Comparison of ENCODE assay signal across 11 cellular contexts in genomic region chr3:13543251-13543650, GRCh38. TPM values are rescaled to one million over a fixed set of nuclear protein-coding genes. Genes with fewer than 3 reads are reported as not detected.
DNase-seq lines count a peak whose midpoint lies in the region; ATAC-seq, FAIRE-seq and TF ChIP-seq lines count a peak whose summit lies in the region.
"Had no signal": no experiment of that assay in that cellular context is flagged by ENCODE, and none has a peak within 500 bp of the region (broad histone marks: within the 10 kb centered on the region; RNA-seq: fewer than 3 reads in every experiment).

No MANE protein-coding gene starts in this region.

- POLR2A ChIA-PET in A549 (lab: Yijun Ruan, JAX), result no interaction called here

- H3K4me3 ChIP-seq in A549 (no peak overlapping the region), fibroblast of lung (replicated peaks in 1 of 4; ENCODE audit: control extremely low read depth in 1 of 4, insufficient read depth in 1 of 4, low read depth in 3 of 4, low read length in 4 of 4) (no peak overlapping the region)

- peaks cover 19% of the 10 kb centered on the region for H3K4me1 Mint-ChIP-seq in activated CD4-positive, alpha-beta T cell treated with anti-CD3 and anti-CD28 coated beads, Interleukin-2, amount 10 ng/mL, durations not matched to agents 24 days and 14 days

- DNase-seq in A549 (ENCODE audit: low read depth in 1 of 2, low spot score in 1 of 2) (peak; percentile 67 to 69), NCI-H226 (peak; percentile 98), fibroblast of lung (ENCODE audit: low read depth in 2 of 2) (peak; percentile 94 to 95), omental fat pad (ENCODE audit: low spot score) (peak; percentile 60), SHP77 (lab: John Stamatoyannopoulos, UW) (no peak), inferior parietal cortex (ENCODE audit: extremely low spot score) (no peak), hippocampal formation (lab: John Stamatoyannopoulos, UW) (no peak)
- no peak for DNase-seq in activated CD4-positive, alpha-beta T cell treated with anti-CD3 and anti-CD28 coated beads, Interleukin-2, amount 10 ng/mL, durations not matched to agents 24 days and 14 days
- DNase-seq: activated T-cell treated with anti-CD3 and anti-CD28 coated beads, Interleukin-2, amount 50 U/mL, for 48 hours; effector memory CD4-positive, alpha-beta T cell had no signal

- H3K36me3 Mint-ChIP-seq in activated CD4-positive, alpha-beta T cell treated with anti-CD3 and anti-CD28 coated beads, Interleukin-2, amount 10 ng/mL, durations not matched to agents 24 days and 14 days (ENCODE audit: low read depth), result no peaks in the 10 kb centered on the region

- TF ChIP-seq CTCF in A549 (IDR thresholded peaks at IDR 0.05) (no peak), fibroblast of lung (conservative IDR thresholded peaks at IDR 0.05 in 1 of 2, IDR thresholded peaks at IDR 0.05 in 1 of 2; ENCODE audit: low read depth in 1 of 2, low read length in 2 of 2) (no peak), omental fat pad (IDR thresholded peaks at IDR 0.05) (no peak)

- 16% methylated on average over 5 of the region's 5 CpGs for WGBS in A549 (ENCODE audit: missing lambda C conversion rate)

- no peaks in the 10 kb centered on the region for H3K9me3 Mint-ChIP-seq in activated CD4-positive, alpha-beta T cell treated with anti-CD3 and anti-CD28 coated beads, Interleukin-2, amount 10 ng/mL, durations not matched to agents 24 days and 14 days

- no peak for FAIRE-seq in A549 (lab: Jason Lieb, UNC)

- H3K9me3 ChIP-seq in A549, result peaks cover 11% of the 10 kb centered on the region; the same call in 2 of the 3 replicates
- no peaks in the 10 kb centered on the region for H3K9me3 ChIP-seq in fibroblast of lung (ENCODE audit: control insufficient read depth, insufficient read depth, low read depth, low read length)

- TF ChIP-seq POLR2A in A549 (IDR thresholded peaks at IDR 0.05; ENCODE audit: low read length), result no peak

- peaks cover 36% of the 10 kb centered on the region for H3K27me3 Mint-ChIP-seq in activated CD4-positive, alpha-beta T cell treated with anti-CD3 and anti-CD28 coated beads, Interleukin-2, amount 10 ng/mL, durations not matched to agents 24 days and 14 days

- no peak for TF ChIP-seq EP300 in A549 (IDR thresholded peaks at IDR 0.05)

- H3K27ac ChIP-seq in A549, result peak overlapping the region; percentile 72 to 86
- H3K27ac ChIP-seq in fibroblast of lung (ENCODE audit: insufficient read depth, low read length), result peak overlapping the region; percentile 52

- H4K20me1 ChIP-seq in fibroblast of lung (ENCODE audit: control insufficient read depth, extremely low read depth, insufficient read depth, low read length), result no peaks in the 10 kb centered on the region

- peak; percentile 68 to 79; a peak in 5 of 6 replicates for ATAC-seq in A549
- ATAC-seq in omental fat pad (ENCODE audit: low FRiP score), result peak; percentile 82

- H3K36me3 ChIP-seq in fibroblast of lung (ENCODE audit: control insufficient read depth, insufficient read depth, low read length), result no peaks in the 10 kb centered on the region

- TF ChIP-seq RAD21 in A549 (conservative IDR thresholded peaks at IDR 0.05 in 1 of 2, IDR thresholded peaks at IDR 0.05 in 1 of 2), result no peak

- H3K27me3 ChIP-seq in fibroblast of lung (ENCODE audit: control insufficient read depth, insufficient read depth, low read length), result no peaks in the 10 kb centered on the region

- no peak overlapping the region for H3K4me3 Mint-ChIP-seq in activated CD4-positive, alpha-beta T cell treated with anti-CD3 and anti-CD28 coated beads, Interleukin-2, amount 10 ng/mL, durations not matched to agents 24 days and 14 days
- H3K4me3 Mint-ChIP-seq: T-helper 1 cell treated with Interleukin-12 subunit alpha and Interleukin-12 subunit beta and Interleukin-4 antibody, amounts not matched to agents 30 μg/mL and 1 μg/mL, for 36 hours had no signal

- intact Hi-C loops in activated CD4-positive, alpha-beta T cell treated with anti-CD3 and anti-CD28 coated beads, Interleukin-2, amount 10 ng/mL, durations not matched to agents 24 days and 14 days (cut with micrococcal nuclease), result no loop called here

- H3K79me2 ChIP-seq in fibroblast of lung (ENCODE audit: control insufficient read depth, insufficient read depth, low read length), result no peaks in the 10 kb centered on the region

- H2AFZ ChIP-seq in fibroblast of lung (ENCODE audit: low read length), result no peak overlapping the region

- no peak overlapping the region for H3K27ac Mint-ChIP-seq in activated CD4-positive, alpha-beta T cell treated with anti-CD3 and anti-CD28 coated beads, Interleukin-2, amount 10 ng/mL, durations not matched to agents 24 days and 14 days
- H3K27ac Mint-ChIP-seq: T-helper 1 cell treated with Interleukin-12 subunit alpha and Interleukin-12 subunit beta and Interleukin-4 antibody, amounts not matched to agents 30 μg/mL and 1 μg/mL, for 36 hours had no signal

- CTCF ChIA-PET in A549 (lab: Yijun Ruan, JAX), result interaction anchor here (1.4 to 2.5 kb wide), 2 partner anchors 106 to 108 kb away, joined by 4 to 6 read pairs; no protein-coding TSS in a partner anchor

- H3K4me2 ChIP-seq in A549, result peak overlapping the region; percentile 54
- no peak overlapping the region for H3K4me2 ChIP-seq in fibroblast of lung (ENCODE audit: extremely low read depth, insufficient read depth, low read length)

- H3K9ac ChIP-seq in fibroblast of lung (ENCODE audit: insufficient read depth, low read length), result no peak overlapping the region

- H3K4me1 ChIP-seq in A549, result peaks cover 60% of the 10 kb centered on the region
- H3K4me1 ChIP-seq in fibroblast of lung (ENCODE audit: control insufficient read depth, extremely low read depth, insufficient read depth, low read length), result peaks cover 7% of the 10 kb centered on the region

TF ChIP-seq in A549, 52 proteins besides CTCF, POLR2A, EP300 and RAD21:
- TF ChIP-seq FOSL2 (IDR thresholded peaks at IDR 0.05) (no peak), FOSL2 (CRISPR knock-in tag; IDR thresholded peaks at IDR 0.05) (peak; percentile 74), CEBPB (IDR thresholded peaks at IDR 0.05) (peak; percentile 44 to 84; a peak in 3 of 4 replicates), JUN (IDR thresholded peaks at IDR 0.05) (peak in 1 of 2 experiments; percentile 47; a peak in 1 of 5 replicates), CBX8 (IDR thresholded peaks at IDR 0.05) (no peak), ZFP36 (IDR thresholded peaks at IDR 0.05; ENCODE audit: borderline replicate concordance, partially characterized antibody) (no peak), MAX (IDR thresholded peaks at IDR 0.05) (peak; percentile 56)

RNA-seq across cellular contexts. Expression of gene FBLN2, which starts 5.7 kb away (rescaled TPM):
- polyA plus RNA-seq in A549 (2011; rRNA removed) (1.1 and 1.3 TPM in 2 replicates), A549 (2017; fragmentation: RNase III; extraction: RNeasy Plus Mini Kit Qiagen cat#74134 plus additional on column Dnase treatment) (1.6 to 2.7 TPM (median 2.6 TPM) in 3 replicates), fibroblast of lung (25.4 and 48.4 TPM in 2 replicates)
- 1.7 and 2.7 TPM in 2 replicates for polyA plus RNA-seq in A549 (2012; cell fraction: cytosol; rRNA removed)
- polyA plus RNA-seq in A549 (2012; cell fraction: nucleus; rRNA removed), result 5.7 and 7.7 TPM in 2 replicates
- polyA minus RNA-seq in A549 (2011; rRNA and poly(A)+ RNA removed), result 0.74 and 1.2 TPM in 2 replicates
- total RNA-seq in fibroblast of lung (138 and 184 TPM in 2 replicates), omental fat pad (100 to 1,000 TPM; 156 to 568 (median 187) TPM)
- polyA plus RNA-seq in fibroblast of lung (2012), result 27.9 and 60.4 TPM in 2 replicates
- 15.4 and 57.6 TPM in 2 replicates for polyA minus RNA-seq in fibroblast of lung (ENCODE audit: low replicate concordance)
- not detected in 2 replicates for total RNA-seq in activated CD4-positive, alpha-beta T cell treated with anti-CD3 and anti-CD28 coated beads, Interleukin-2, amount 10 ng/mL, durations not matched to agents 24 days and 14 days

Comparison
In these comparisons a context has a peak if more than half of its experiments do, and no peak if none do; other contexts are left out.
1. DNase-seq: peak in A549 (2 of 2), NCI-H226 (single experiment), fibroblast of lung (2 of 2) and omental fat pad (single experiment); none in SHP77 (0 of 2), inferior parietal cortex (single experiment), hippocampal formation (0 of 2) and activated CD4-positive, alpha-beta T cell treated with anti-CD3 and anti-CD28 coated beads, Interleukin-2, amount 10 ng/mL, durations not matched to agents 24 days and 14 days (single experiment).
2. RNA of gene FBLN2, which starts 5.7 kb away (total RNA-seq): 156 to 568 TPM in omental fat pad and 138 to 184 TPM in fibroblast of lung; not detected in activated CD4-positive, alpha-beta T cell treated with anti-CD3 and anti-CD28 coated beads, Interleukin-2, amount 10 ng/mL, durations not matched to agents 24 days and 14 days; every median in the first group is over 100 times any median in the second.